Comparison of ENCODE assay signal across 1 cellular context in the genomic region with DNA sequence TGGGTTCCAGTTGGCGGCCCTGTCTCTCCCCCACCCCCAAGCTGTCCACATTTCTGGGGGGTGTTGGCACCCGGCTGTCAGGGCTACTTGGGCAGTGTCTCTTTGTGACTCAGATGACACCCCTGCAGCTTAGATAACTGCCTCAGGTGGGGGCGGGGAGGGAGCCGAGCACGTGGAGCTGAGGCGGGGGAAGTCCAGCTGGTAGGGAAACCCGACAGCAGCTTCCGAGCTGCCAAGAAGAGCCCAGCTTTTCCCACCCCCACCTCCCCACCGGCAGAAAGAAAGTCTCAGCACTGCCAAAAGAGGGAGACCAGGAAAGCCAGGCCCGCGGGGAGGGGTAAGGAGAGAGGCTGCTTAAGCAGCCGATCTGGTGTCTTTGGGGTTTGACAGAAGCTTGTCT.
TF ChIP-seq lines count a peak whose summit lies in the region.

No MANE protein-coding gene starts in this region.

TF ChIP-seq in WTC11, 78 proteins besides CTCF, POLR2A, EP300 and RAD21 (continued from another document):
- TF ChIP-seq ARID4B (CRISPR knock-in tag; IDR thresholded peaks at IDR 0.05; ENCODE audit: borderline replicate concordance) (no peak), TCF7 (CRISPR knock-in tag; IDR thresholded peaks at IDR 0.05; ENCODE audit: low read depth) (no peak), CREM (CRISPR knock-in tag; IDR thresholded peaks at IDR 0.05) (no peak)
- TF ChIP-seq, protein P1, sequence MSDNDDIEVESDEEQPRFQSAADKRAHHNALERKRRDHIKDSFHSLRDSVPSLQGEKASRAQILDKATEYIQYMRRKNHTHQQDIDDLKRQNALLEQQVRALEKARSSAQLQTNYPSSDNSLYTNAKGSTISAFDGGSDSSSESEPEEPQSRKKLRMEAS (CRISPR knock-in tag; IDR thresholded peaks at IDR 0.05) = no peak
